Comparison of ENCODE assay signal across 1 cellular context in genomic region chr6:31806470-31807272, GRCh38.
A peak's percentile ranks its signal among the peaks of the same experiment; 100 is the strongest.
TF ChIP-seq lines count a peak whose summit lies in the region.

LSM2 (minus strand) TSS chr6:31806966; CDS start chr6:31806757, 209 bp downstream.

TF ChIP-seq in WTC11, 78 proteins besides CTCF, POLR2A, EP300 and RAD21 (continued from another document and continues in another):
- TF ChIP-seq STAT6 (CRISPR knock-in tag; conservative IDR thresholded peaks at IDR 0.05; ENCODE audit: low read depth) (no peak), JUN (CRISPR knock-in tag; IDR thresholded peaks at IDR 0.05) (no peak), TEAD1 (CRISPR knock-in tag; IDR thresholded peaks at IDR 0.05) (peak; percentile 59; the same call in 1 of the 2 replicates), TCF7 (CRISPR knock-in tag; IDR thresholded peaks at IDR 0.05; ENCODE audit: low read depth) (no peak), PRRX2 (CRISPR knock-in tag; IDR thresholded peaks at IDR 0.05) (no peak), EMX1 (CRISPR knock-in tag; IDR thresholded peaks at IDR 0.05) (no peak), ZNF532 (CRISPR knock-in tag; IDR thresholded peaks at IDR 0.05; ENCODE audit: borderline replicate concordance) (no peak), PREB (CRISPR knock-in tag; IDR thresholded peaks at IDR 0.05; ENCODE audit: borderline replicate concordance) (no peak), SOX15 (CRISPR knock-in tag; IDR thresholded peaks at IDR 0.05) (no peak), ATF1 (CRISPR knock-in tag; IDR thresholded peaks at IDR 0.05) (peak; percentile 83; the same call in 1 of the 2 replicates), MYBL2 (CRISPR knock-in tag; IDR thresholded peaks at IDR 0.05) (peak; percentile 88; the same call in 1 of the 2 replicates), USF1 (CRISPR knock-in tag; IDR thresholded peaks at IDR 0.05) (0 out of 2 replicates have a peak, but pooled peaks have one; percentile 36), FOXK1 (CRISPR knock-in tag; IDR thresholded peaks at IDR 0.05) (peak; percentile 86), ZNF317 (CRISPR knock-in tag; IDR thresholded peaks at IDR 0.05; ENCODE audit: borderline replicate concordance, low read depth) (no peak), ARID4B (CRISPR knock-in tag; IDR thresholded peaks at IDR 0.05; ENCODE audit: borderline replicate concordance) (peak; percentile 56; the same call in 1 of the 2 replicates), FOXP4 (CRISPR knock-in tag; IDR thresholded peaks at IDR 0.05) (peak; percentile 81; the same call in 1 of the 2 replicates), ERG (CRISPR knock-in tag; IDR thresholded peaks at IDR 0.05) (no peak), ZNF263 (CRISPR knock-in tag; IDR thresholded peaks at IDR 0.05; ENCODE audit: low read depth) (no peak), JAZF1 (CRISPR knock-in tag; IDR thresholded peaks at IDR 0.05) (no peak), IRF1 (CRISPR knock-in tag; IDR thresholded peaks at IDR 0.05) (no peak), NFATC4 (CRISPR knock-in tag; IDR thresholded peaks at IDR 0.05) (no peak), SMAD3 (CRISPR knock-in tag; IDR thresholded peaks at IDR 0.05; ENCODE audit: borderline replicate concordance) (peak; percentile 54; the same call in 1 of the 2 replicates), GABPB1 (CRISPR knock-in tag; IDR thresholded peaks at IDR 0.05) (peak; percentile 84), GRHL2 (CRISPR knock-in tag; IDR thresholded peaks at IDR 0.05; ENCODE audit: insufficient replicate concordance, severe bottlenecking) (no peak), CBFB (CRISPR knock-in tag; IDR thresholded peaks at IDR 0.05; ENCODE audit: low read depth) (no peak), ZNF232 (CRISPR knock-in tag; IDR thresholded peaks at IDR 0.05) (peak; percentile 26; the same call in 1 of the 2 replicates), HMGXB4 (CRISPR knock-in tag; IDR thresholded peaks at IDR 0.05) (peak; percentile 97), HMGA2 (CRISPR knock-in tag; IDR thresholded peaks at IDR 0.05) (no peak), RELA (CRISPR knock-in tag; IDR thresholded peaks at IDR 0.05; ENCODE audit: borderline replicate concordance) (peak; percentile 54; the same call in 1 of the 2 replicates), ZNF281 (CRISPR knock-in tag; IDR thresholded peaks at IDR 0.05) (peak; percentile 61; the same call in 1 of the 2 replicates), ATF3 (CRISPR knock-in tag; conservative IDR thresholded peaks at IDR 0.05) (no peak), CREM (CRISPR knock-in tag; IDR thresholded peaks at IDR 0.05) (peak; percentile 97), TEAD4 (CRISPR knock-in tag; IDR thresholded peaks at IDR 0.05) (no peak)
